Comparison of ENCODE assay signal across 29 cellular contexts in genomic region chr13:81987677-81988357, GRCh38.
DNase-seq lines count a peak whose midpoint lies in the region; ATAC-seq and TF ChIP-seq lines count a peak whose summit lies in the region.
"Had no signal": no experiment of that assay in that cellular context is flagged by ENCODE, and none has a peak within 500 bp of the region (broad histone marks: within the 10 kb centered on the region; RNA-seq: fewer than 3 reads in every experiment).

No MANE protein-coding gene starts in this region.

- no peak overlapping the region for H3K9ac ChIP-seq in iPS-15b (ENCODE audit: low read depth, low read length)
- H3K9ac ChIP-seq: SK-N-SH had no signal

- no peak overlapping the region for H3K27ac Mint-ChIP-seq in natural killer cell treated with Interleukin-12 subunit alpha and Interleukin-12 subunit beta and Interleukin-15 and Interleukin-18, amount 100 ng/mL, for 72 hours
- H3K27ac Mint-ChIP-seq: CD4-positive, alpha-beta memory T cell; naive thymus-derived CD4-positive, alpha-beta T cell had no signal

- H3K36me3 ChIP-seq in iPS-15b (ENCODE audit: control insufficient read depth, insufficient read depth, low read length) (no peaks in the 10 kb centered on the region), upper lobe of right lung (no peaks in the 10 kb centered on the region)
- H3K36me3 ChIP-seq: upper lobe of left lung had no signal

- DNase-seq in NCI-H1105 treated with DMSO at 0.1 percent for 48 hours (lab: John Stamatoyannopoulos, UW) = peak; percentile 22
- DNase-seq in NCI-H1105 (lab: John Stamatoyannopoulos, UW) = no peak
- peak; percentile 59 for DNase-seq in NCI-H748 (lab: John Stamatoyannopoulos, UW; ENCODE audit: unreplicated experiment)
- DNase-seq in upper lobe of right lung = no peak
- DNase-seq in COLO668 (lab: John Stamatoyannopoulos, UW; ENCODE audit: unreplicated experiment) = no peak
- DNase-seq in activated T-cell treated with anti-CD3 and anti-CD28 coated beads, Interleukin-2, amount 50 U/mL, for 4 hours = no peak
- no peak for DNase-seq in natural killer cell treated with Interleukin-12 subunit alpha and Interleukin-12 subunit beta and Interleukin-15 and Interleukin-18, amount 100 ng/mL, for 72 hours (ENCODE audit: low spot score)
- DNase-seq: activated CD4-positive, alpha-beta T cell treated with anti-CD3 and anti-CD28 coated beads, Interleukin-2, amount 50 U/mL, for 48 hours; activated naive CD4-positive, alpha-beta T cell; caudate nucleus; CD4-positive, alpha-beta memory T cell; DMS 273 treated with DMSO at 0.1 percent for 48 hours; effector CD8-positive, alpha-beta T cell; hippocampal formation; IMR-90; kidney; MV-4-11; naive thymus-derived CD4-positive, alpha-beta T cell; NCI-H187 treated with DMSO at 0.1 percent for 48 hours; occipital lobe; SK-N-SH; stimulated activated CD4-positive, alpha-beta T cell treated with anti-CD3 and anti-CD28 coated beads, Interleukin-4, amount 100 ng/mL, for 4 hours; substantia nigra; upper lobe of left lung had no signal

- peak overlapping the region; percentile 24 for H3K4me3 ChIP-seq in iPS-15b (ENCODE audit: low read depth, low read length)
- H3K4me3 ChIP-seq in upper lobe of right lung = no peak overlapping the region
- H3K4me3 ChIP-seq: coronary artery, upper lobe of left lung had no signal

- no peak overlapping the region for H3K4me3 Mint-ChIP-seq in activated T-cell treated with anti-CD3 and anti-CD28 coated beads, Interleukin-2, amount 50 U/mL, for 4 hours
- H3K4me3 Mint-ChIP-seq in natural killer cell treated with Interleukin-12 subunit alpha and Interleukin-12 subunit beta and Interleukin-15 and Interleukin-18, amount 100 ng/mL, for 72 hours = no peak overlapping the region
- H3K4me3 Mint-ChIP-seq: CD4-positive, alpha-beta memory T cell; naive thymus-derived CD4-positive, alpha-beta T cell had no signal

- H3K36me3 Mint-ChIP-seq in activated T-cell treated with anti-CD3 and anti-CD28 coated beads, Interleukin-2, amount 50 U/mL, for 4 hours (ENCODE audit: insufficient read depth) = no peaks in the 10 kb centered on the region
- peaks cover 5% of the 10 kb centered on the region for H3K36me3 Mint-ChIP-seq in natural killer cell treated with Interleukin-12 subunit alpha and Interleukin-12 subunit beta and Interleukin-15 and Interleukin-18, amount 100 ng/mL, for 72 hours
- H3K36me3 Mint-ChIP-seq: CD4-positive, alpha-beta memory T cell; naive thymus-derived CD4-positive, alpha-beta T cell had no signal

- intact Hi-C loops in upper lobe of right lung (cut with DNase I) = no loop called here

- no peaks in the 10 kb centered on the region for H3K4me1 Mint-ChIP-seq in activated T-cell treated with anti-CD3 and anti-CD28 coated beads, Interleukin-2, amount 50 U/mL, for 4 hours (ENCODE audit: low read depth)
- no peaks in the 10 kb centered on the region for H3K4me1 Mint-ChIP-seq in natural killer cell treated with Interleukin-12 subunit alpha and Interleukin-12 subunit beta and Interleukin-15 and Interleukin-18, amount 100 ng/mL, for 72 hours (ENCODE audit: low read depth in 2 of 2)
- H3K4me1 Mint-ChIP-seq: CD4-positive, alpha-beta memory T cell; naive thymus-derived CD4-positive, alpha-beta T cell had no signal

- peaks cover 23% of the 10 kb centered on the region for H3K9me3 Mint-ChIP-seq in activated T-cell treated with anti-CD3 and anti-CD28 coated beads, Interleukin-2, amount 50 U/mL, for 4 hours
- peaks cover 10% of the 10 kb centered on the region for H3K9me3 Mint-ChIP-seq in natural killer cell treated with Interleukin-12 subunit alpha and Interleukin-12 subunit beta and Interleukin-15 and Interleukin-18, amount 100 ng/mL, for 72 hours

- peak; percentile 16 for ATAC-seq in upper lobe of right lung
- ATAC-seq in activated T-cell treated with anti-CD3 and anti-CD28 coated beads, Interleukin-2, amount 50 U/mL, for 4 hours = no peak
- no peak for ATAC-seq in natural killer cell treated with Interleukin-12 subunit alpha and Interleukin-12 subunit beta and Interleukin-15 and Interleukin-18, amount 100 ng/mL, for 72 hours
- ATAC-seq: activated CD4-positive, CD25-positive, alpha-beta regulatory T cell treated with anti-CD3 and anti-CD28 coated beads, Interleukin-2, amount 50 U/mL, for 24 hours; naive thymus-derived CD4-positive, alpha-beta T cell; Right ventricle myocardium inferior had no signal

- no peaks in the 10 kb centered on the region for H3K9me3 ChIP-seq in iPS-15b (ENCODE audit: control insufficient read depth, insufficient read depth, low read length)
- no peaks in the 10 kb centered on the region for H3K9me3 ChIP-seq in upper lobe of right lung
- H3K9me3 ChIP-seq: SK-N-SH, upper lobe of left lung had no signal

- H3K4me1 ChIP-seq in iPS-15b (ENCODE audit: control insufficient read depth, insufficient read depth, low read length) (peaks cover 29% of the 10 kb centered on the region), upper lobe of right lung (no peaks in the 10 kb centered on the region)

- peak overlapping the region; percentile 3 for H3K27ac ChIP-seq in upper lobe of right lung
- H3K27ac ChIP-seq: coronary artery, epithelial cell of prostate, upper lobe of left lung had no signal

- TF ChIP-seq CTCF in upper lobe of right lung (IDR thresholded peaks at IDR 0.05) = no peak

- no peaks in the 10 kb centered on the region for H3K27me3 Mint-ChIP-seq in activated T-cell treated with anti-CD3 and anti-CD28 coated beads, Interleukin-2, amount 50 U/mL, for 4 hours (ENCODE audit: low read depth)
- no peaks in the 10 kb centered on the region for H3K27me3 Mint-ChIP-seq in natural killer cell treated with Interleukin-12 subunit alpha and Interleukin-12 subunit beta and Interleukin-15 and Interleukin-18, amount 100 ng/mL, for 72 hours
- H3K27me3 Mint-ChIP-seq: CD4-positive, alpha-beta memory T cell; naive thymus-derived CD4-positive, alpha-beta T cell had no signal

- H3K27me3 ChIP-seq in iPS-15b (ENCODE audit: control insufficient read depth, insufficient read depth, low read length) (peaks cover 6% of the 10 kb centered on the region), upper lobe of right lung (no peaks in the 10 kb centered on the region)
- H3K27me3 ChIP-seq: upper lobe of left lung had no signal

Comparison
In these comparisons a context has a peak if more than half of its experiments do, and no peak if none do; other contexts are left out.
1. DNase-seq: peak in NCI-H1105 treated with DMSO at 0.1 percent for 48 hours (single experiment) and NCI-H748 (single experiment); none in NCI-H1105 (single experiment), upper lobe of right lung (single experiment), COLO668 (single experiment), activated T-cell treated with anti-CD3 and anti-CD28 coated beads, Interleukin-2, amount 50 U/mL, for 4 hours (single experiment) and natural killer cell treated with Interleukin-12 subunit alpha and Interleukin-12 subunit beta and Interleukin-15 and Interleukin-18, amount 100 ng/mL, for 72 hours (single experiment).